In the genomic region with DNA sequence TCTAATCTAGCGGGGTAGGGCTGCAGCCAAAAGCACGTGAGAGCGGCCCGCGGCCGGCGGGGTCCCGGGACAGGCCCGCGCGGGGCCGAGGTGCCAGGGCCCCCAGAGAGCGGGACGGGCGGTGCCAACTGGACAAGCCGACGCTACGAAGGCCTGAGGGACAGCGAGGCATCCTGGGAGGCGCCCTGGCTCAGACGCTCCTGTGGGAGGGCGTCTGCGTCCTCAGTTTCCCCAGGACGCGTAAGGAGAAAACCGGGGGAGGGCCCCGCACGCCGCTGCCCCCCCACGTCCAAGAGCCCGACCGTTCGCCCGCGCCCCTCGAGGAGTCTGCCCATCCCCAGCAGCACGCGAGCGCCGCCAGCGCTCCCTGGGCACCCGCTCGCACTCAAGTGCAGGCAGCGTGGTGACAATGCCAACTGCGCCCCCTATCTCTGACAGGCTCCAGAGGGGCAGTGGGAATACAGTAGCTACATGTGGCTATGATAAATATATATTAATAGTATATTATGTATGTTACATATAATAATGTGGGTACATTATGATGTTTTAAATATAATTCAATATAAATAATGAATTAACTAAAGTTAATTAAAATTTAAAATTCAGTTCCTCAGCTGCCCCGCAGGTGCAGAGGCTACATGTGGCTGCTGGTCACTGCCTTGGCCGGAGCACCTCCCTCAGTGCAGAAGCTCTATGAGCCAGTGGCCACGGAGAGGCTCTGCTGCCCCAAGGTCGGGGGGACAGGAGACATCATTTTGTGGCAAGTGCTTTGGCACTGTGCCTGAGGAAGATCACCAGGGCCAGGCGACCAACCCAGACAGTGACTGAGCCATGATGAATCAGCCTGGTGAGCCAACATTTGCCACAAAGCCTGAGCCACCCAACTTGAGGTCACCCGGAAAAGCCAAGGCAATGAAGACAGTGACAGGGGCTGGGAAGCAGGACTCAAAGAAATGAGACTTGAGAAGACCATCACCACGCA, we compare ENCODE assay signal across 8 cellular contexts. TPM values are rescaled to one million over a fixed set of nuclear protein-coding genes. Genes with fewer than 3 reads are reported as not detected.
DNase-seq lines count a peak whose midpoint lies in the region; ATAC-seq and TF ChIP-seq lines count a peak whose summit lies in the region.

No MANE protein-coding gene starts in this region.

- TF ChIP-seq CTCF in WTC11 (IDR thresholded peaks at IDR 0.05): peak; percentile 34; the same call in 1 of the 2 replicates
- TF ChIP-seq CTCF in type B pancreatic cell (conservative IDR thresholded peaks at IDR 0.05): peak; percentile 66

- DNase-seq in activated T-cell treated with anti-CD3 and anti-CD28 coated beads for 24 hours (ENCODE audit: low read depth) (peak; percentile 48), WTC11 (ENCODE audit: low spot score) (peak; percentile 72), type B pancreatic cell (ENCODE audit: extremely low spot score, unreplicated experiment) (no peak)
- DNase-seq in activated T-cell treated with anti-CD3 and anti-CD28 coated beads, Interleukin-2, amount 50 U/mL, for 1 hour: no peak
- peak in 8 of 9 donors; percentile 14 to 58 (median 52) for DNase-seq in naive thymus-derived CD4-positive, alpha-beta T cell

- H3K27ac ChIP-seq in naive thymus-derived CD4-positive, alpha-beta T cell (ENCODE audit: low read depth, low read length): no peak overlapping the region

- H3K4me3 ChIP-seq in naive thymus-derived CD4-positive, alpha-beta T cell (ENCODE audit: low read length): no peak overlapping the region

- CTCF ChIA-PET in WTC11 (lab: Charles Lee): interaction anchor here (0.5 to 4.5 kb wide), 27 partner anchors 8 to 432 kb away, joined by 3 to 61 read pairs (median 5); a partner anchor contains a TSS
- CTCF ChIA-PET in naive thymus-derived CD4-positive, alpha-beta T cell (lab: Charles Lee): interaction anchor here (0.8 kb wide), 2 partner anchors 11 to 105 kb away, joined by 3 to 5 read pairs; no protein-coding TSS in a partner anchor

- no peaks in the 10 kb centered on the region for H3K36me3 ChIP-seq in naive thymus-derived CD4-positive, alpha-beta T cell (ENCODE audit: control insufficient read depth in 2 of 3, insufficient read depth in 3 of 3, low read length in 3 of 3)

- H3K4me1 Mint-ChIP-seq in WTC11: peaks cover 11% of the 10 kb centered on the region
- peaks cover 0 to 13% (median 8%) of the 10 kb centered on the region in 7 donors for H3K4me1 Mint-ChIP-seq in naive thymus-derived CD4-positive, alpha-beta T cell
- peaks cover 7% of the 10 kb centered on the region for H3K4me1 Mint-ChIP-seq in type B pancreatic cell (ENCODE audit: unreplicated experiment)

- H3K27me3 Mint-ChIP-seq in WTC11 (ENCODE audit: low read depth): peaks cover 46% of the 10 kb centered on the region
- peaks cover 0 to 3% (median 0%) of the 10 kb centered on the region in 5 donors for H3K27me3 Mint-ChIP-seq in naive thymus-derived CD4-positive, alpha-beta T cell
- peaks cover 6% of the 10 kb centered on the region for H3K27me3 Mint-ChIP-seq in type B pancreatic cell

- H3K4me1 ChIP-seq in naive thymus-derived CD4-positive, alpha-beta T cell (ENCODE audit: control insufficient read depth in 2 of 2, insufficient read depth in 2 of 2, low read length in 2 of 2): peaks cover 4 to 6% of the 10 kb centered on the region in 2 donors

- peaks cover 0 to 2% (median 0%) of the 10 kb centered on the region in 3 experiments for H3K9me3 ChIP-seq in naive thymus-derived CD4-positive, alpha-beta T cell (ENCODE audit: control insufficient read depth in 2 of 3, low read length in 3 of 3)

- H3K9me3 Mint-ChIP-seq in WTC11 (peaks cover 19% of the 10 kb centered on the region), type B pancreatic cell (no peaks in the 10 kb centered on the region)
- peaks cover 8 to 17% (median 15%) of the 10 kb centered on the region in 11 donors for H3K9me3 Mint-ChIP-seq in naive thymus-derived CD4-positive, alpha-beta T cell

- peaks cover 13% of the 10 kb centered on the region for H3K36me3 Mint-ChIP-seq in WTC11
- peaks cover 7 to 22% (median 11%) of the 10 kb centered on the region in 5 donors for H3K36me3 Mint-ChIP-seq in naive thymus-derived CD4-positive, alpha-beta T cell
- H3K36me3 Mint-ChIP-seq in type B pancreatic cell: peaks cover 7% of the 10 kb centered on the region

- no peaks in the 10 kb centered on the region for H3K27me3 ChIP-seq in naive thymus-derived CD4-positive, alpha-beta T cell (ENCODE audit: control insufficient read depth in 2 of 2, insufficient read depth in 2 of 2, low read length in 2 of 2)

- POLR2A ChIA-PET in WTC11 (lab: Charles Lee): interaction anchor here (0.6 kb wide), 1 partner anchor 52 kb away, joined by 3 read pairs; no protein-coding TSS in a partner anchor
- POLR2A ChIA-PET in naive thymus-derived CD4-positive, alpha-beta T cell (lab: Charles Lee): no interaction called here

- H3K4me3 Mint-ChIP-seq in WTC11 (no peak overlapping the region), type B pancreatic cell (no peak overlapping the region)
- H3K4me3 Mint-ChIP-seq in naive thymus-derived CD4-positive, alpha-beta T cell: peak overlapping the region in 5 of 10 donors; percentile 35 to 54 (median 38)

- H3K27ac Mint-ChIP-seq in WTC11: no peak overlapping the region
- no peak overlapping the region for H3K27ac Mint-ChIP-seq in naive thymus-derived CD4-positive, alpha-beta T cell
- H3K27ac Mint-ChIP-seq in type B pancreatic cell: no peak overlapping the region

- ATAC-seq in WTC11 (peak; percentile 73), esophagus mucosa (peak; percentile 56), GM18858 (IDR thresholded peaks at IDR 0.05; ENCODE audit: unreplicated experiment) (no peak), GM21360 (IDR thresholded peaks at IDR 0.05; ENCODE audit: unreplicated experiment) (no peak)
- ATAC-seq in naive thymus-derived CD4-positive, alpha-beta T cell: peak; percentile 44

- intact Hi-C loops in naive thymus-derived CD4-positive, alpha-beta T cell (cut with micrococcal nuclease): no loop called here

TF ChIP-seq in WTC11, 78 proteins besides CTCF, POLR2A, EP300 and RAD21 (continues in another document):
- no peak for TF ChIP-seq RORB (CRISPR knock-in tag; IDR thresholded peaks at IDR 0.05)
- no peak for TF ChIP-seq NFYB (CRISPR knock-in tag; conservative IDR thresholded peaks at IDR 0.05; ENCODE audit: low read depth)
- TF ChIP-seq HMGA2 (CRISPR knock-in tag; IDR thresholded peaks at IDR 0.05): peak; percentile 58
- TF ChIP-seq, protein P1, sequence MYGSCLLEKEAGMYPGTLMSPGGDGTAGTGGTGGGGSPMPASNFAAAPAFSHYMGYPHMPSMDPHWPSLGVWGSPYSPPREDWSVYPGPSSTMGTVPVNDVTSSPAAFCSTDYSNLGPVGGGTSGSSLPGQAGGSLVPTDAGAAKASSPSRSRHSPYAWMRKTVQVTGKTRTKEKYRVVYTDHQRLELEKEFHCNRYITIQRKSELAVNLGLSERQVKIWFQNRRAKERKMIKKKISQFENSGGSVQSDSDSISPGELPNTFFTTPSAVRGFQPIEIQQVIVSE (CRISPR knock-in tag; IDR thresholded peaks at IDR 0.05; ENCODE audit: borderline replicate concordance): no peak
- TF ChIP-seq OVOL2 (CRISPR knock-in tag; IDR thresholded peaks at IDR 0.05; ENCODE audit: borderline replicate concordance): no peak
- TF ChIP-seq, protein P2, sequence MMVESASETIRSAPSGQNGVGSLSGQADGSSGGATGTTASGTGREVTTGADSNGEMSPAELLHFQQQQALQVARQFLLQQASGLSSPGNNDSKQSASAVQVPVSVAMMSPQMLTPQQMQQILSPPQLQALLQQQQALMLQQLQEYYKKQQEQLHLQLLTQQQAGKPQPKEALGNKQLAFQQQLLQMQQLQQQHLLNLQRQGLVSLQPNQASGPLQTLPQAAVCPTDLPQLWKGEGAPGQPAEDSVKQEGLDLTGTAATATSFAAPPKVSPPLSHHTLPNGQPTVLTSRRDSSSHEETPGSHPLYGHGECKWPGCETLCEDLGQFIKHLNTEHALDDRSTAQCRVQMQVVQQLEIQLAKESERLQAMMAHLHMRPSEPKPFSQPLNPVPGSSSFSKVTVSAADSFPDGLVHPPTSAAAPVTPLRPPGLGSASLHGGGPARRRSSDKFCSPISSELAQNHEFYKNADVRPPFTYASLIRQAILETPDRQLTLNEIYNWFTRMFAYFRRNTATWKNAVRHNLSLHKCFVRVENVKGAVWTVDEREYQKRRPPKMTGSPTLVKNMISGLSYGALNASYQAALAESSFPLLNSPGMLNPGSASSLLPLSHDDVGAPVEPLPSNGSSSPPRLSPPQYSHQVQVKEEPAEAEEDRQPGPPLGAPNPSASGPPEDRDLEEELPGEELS (CRISPR knock-in tag; IDR thresholded peaks at IDR 0.05): no peak
- TF ChIP-seq ESRRA (CRISPR knock-in tag; IDR thresholded peaks at IDR 0.05; ENCODE audit: borderline replicate concordance): no peak
- no peak for TF ChIP-seq CBFB (CRISPR knock-in tag; IDR thresholded peaks at IDR 0.05; ENCODE audit: low read depth)
- TF ChIP-seq JAZF1 (CRISPR knock-in tag; IDR thresholded peaks at IDR 0.05): no peak
- TF ChIP-seq, protein P3, sequence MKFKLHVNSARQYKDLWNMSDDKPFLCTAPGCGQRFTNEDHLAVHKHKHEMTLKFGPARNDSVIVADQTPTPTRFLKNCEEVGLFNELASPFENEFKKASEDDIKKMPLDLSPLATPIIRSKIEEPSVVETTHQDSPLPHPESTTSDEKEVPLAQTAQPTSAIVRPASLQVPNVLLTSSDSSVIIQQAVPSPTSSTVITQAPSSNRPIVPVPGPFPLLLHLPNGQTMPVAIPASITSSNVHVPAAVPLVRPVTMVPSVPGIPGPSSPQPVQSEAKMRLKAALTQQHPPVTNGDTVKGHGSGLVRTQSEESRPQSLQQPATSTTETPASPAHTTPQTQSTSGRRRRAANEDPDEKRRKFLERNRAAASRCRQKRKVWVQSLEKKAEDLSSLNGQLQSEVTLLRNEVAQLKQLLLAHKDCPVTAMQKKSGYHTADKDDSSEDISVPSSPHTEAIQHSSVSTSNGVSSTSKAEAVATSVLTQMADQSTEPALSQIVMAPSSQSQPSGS (CRISPR knock-in tag; IDR thresholded peaks at IDR 0.05; ENCODE audit: borderline replicate concordance, low read depth): no peak

RNA-seq across cellular contexts. Expression of a gene that starts 5.5 kb away (rescaled TPM):
- total RNA-seq in WTC11 (2021) (9.2 to 10.5 TPM (median 9.8 TPM) in 3 replicates), esophagus mucosa (3.6 TPM), type B pancreatic cell (ENCODE audit: low replicate concordance) (10.7 and 12.5 TPM in 2 replicates)
- total RNA-seq in naive thymus-derived CD4-positive, alpha-beta T cell: 10 to 100 TPM in 2 of 5 experiments, 1 to 10 TPM in 3; 6.0 to 17.8 (median 8.9) TPM
- 1 to 10 TPM; 1.4 to 2.1 TPM for polyA plus RNA-seq in naive thymus-derived CD4-positive, alpha-beta T cell

RNA-seq across cellular contexts. Expression of a gene that starts 20.5 kb away (rescaled TPM):
- total RNA-seq in WTC11 (2021) (1.9 to 2.5 TPM (median 2.4 TPM) in 3 replicates), esophagus mucosa (6.0 TPM), type B pancreatic cell (ENCODE audit: low replicate concordance) (13.1 and 20.5 TPM in 2 replicates)
- 10 to 100 TPM in 2 of 5 experiments, 1 to 10 TPM in 3; 5.3 to 13.7 (median 10.0) TPM for total RNA-seq in naive thymus-derived CD4-positive, alpha-beta T cell
- 10 to 100 TPM; 17.0 to 27.0 TPM for polyA plus RNA-seq in naive thymus-derived CD4-positive, alpha-beta T cell

RNA-seq across cellular contexts. Expression of a gene that starts 49.8 kb away (rescaled TPM):
- not detected in 3 replicates for total RNA-seq in WTC11 (2021)
- total RNA-seq in esophagus mucosa: not detected
- total RNA-seq in naive thymus-derived CD4-positive, alpha-beta T cell: not detected
- polyA plus RNA-seq in naive thymus-derived CD4-positive, alpha-beta T cell: not detected
- 0.19 TPM in 1 of 2 replicates, not detected in the other for total RNA-seq in type B pancreatic cell (ENCODE audit: low replicate concordance)

Comparison
In these comparisons a context has a peak if more than half of its experiments do, and no peak if none do; other contexts are left out.
1. DNase-seq: peak in activated T-cell treated with anti-CD3 and anti-CD28 coated beads for 24 hours (single experiment), WTC11 (single experiment) and naive thymus-derived CD4-positive, alpha-beta T cell (8 of 9); none in activated T-cell treated with anti-CD3 and anti-CD28 coated beads, Interleukin-2, amount 50 U/mL, for 1 hour (single experiment) and type B pancreatic cell (single experiment).
2. ATAC-seq: peak in WTC11 (single experiment), esophagus mucosa (single experiment) and naive thymus-derived CD4-positive, alpha-beta T cell (single experiment); none in GM18858 (single experiment) and GM21360 (single experiment).